8 cellular contexts compared by ENCODE assay signal in the genomic region with DNA sequence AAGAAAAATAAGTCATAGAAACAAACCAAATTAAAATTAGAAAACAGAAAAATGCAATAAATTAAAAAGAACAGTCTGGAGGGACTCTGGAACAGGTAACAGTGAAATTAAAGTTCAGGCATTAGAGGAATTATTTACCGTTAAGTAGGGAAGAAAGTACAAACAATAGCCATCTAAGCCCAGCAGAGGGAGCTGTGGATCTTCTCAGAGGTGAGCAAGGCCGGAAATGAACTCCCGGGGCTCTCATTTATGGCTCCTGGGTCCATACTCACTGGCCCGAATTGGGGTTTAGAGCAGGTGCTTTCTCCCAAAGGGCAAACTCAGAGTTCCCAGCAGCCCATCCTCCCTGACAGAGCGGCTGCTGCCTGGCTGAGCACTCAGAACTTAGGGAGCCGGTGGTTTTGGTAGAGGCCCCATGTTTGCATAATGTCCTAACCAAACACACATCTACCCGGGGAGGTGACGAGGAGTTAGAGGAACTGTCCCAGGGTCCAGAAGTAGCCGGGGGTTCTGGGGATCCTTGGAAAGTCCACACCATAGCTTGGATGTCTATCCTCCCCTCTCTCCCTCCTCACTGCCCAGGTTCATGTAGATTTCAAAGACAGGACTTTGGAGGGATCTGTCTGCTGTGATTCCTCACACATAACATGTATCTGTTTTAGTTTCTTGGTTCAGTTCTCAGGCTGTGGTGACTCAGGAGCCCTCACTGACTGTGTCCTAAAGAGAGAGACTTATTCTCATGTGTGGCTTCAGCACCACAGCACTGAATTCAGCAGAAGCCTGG.
DNase-seq lines count a peak whose midpoint lies in the region; ATAC-seq, FAIRE-seq and TF ChIP-seq lines count a peak whose summit lies in the region.

No MANE protein-coding gene starts in this region.

- no peak overlapping the region for H3K27ac Mint-ChIP-seq in activated naive CD4-positive, alpha-beta T cell treated with anti-CD3 and anti-CD28 coated beads, Interleukin-2, amount 10 ng/mL, durations not matched to agents 7 days and 5 days

- DNase-seq in COLO668 (lab: John Stamatoyannopoulos, UW; ENCODE audit: unreplicated experiment) (peak; percentile 80), MG63 (peak; percentile 54), SK-MEL-5 (ENCODE audit: low read depth, low spot score) (peak; percentile 85), right atrium auricular region (ENCODE audit: low spot score) (peak; percentile 66), small intestine (peak; percentile 75), coronary artery (ENCODE audit: low spot score) (no peak)
- DNase-seq in activated naive CD4-positive, alpha-beta T cell treated with anti-CD3 and anti-CD28 coated beads, Interleukin-2, amount 10 ng/mL, durations not matched to agents 7 days and 5 days: peak; percentile 80

- TF ChIP-seq CTCF in right atrium auricular region (IDR thresholded peaks at IDR 0.05) (peak; percentile 34 to 63), coronary artery (IDR thresholded peaks at IDR 0.05) (no peak)

- H3K36me3 ChIP-seq in MG63: no peaks in the 10 kb centered on the region
- no peaks in the 10 kb centered on the region for H3K36me3 ChIP-seq in right atrium auricular region
- H3K36me3 ChIP-seq in small intestine (ENCODE audit: control insufficient read depth in 2 of 2, insufficient read depth in 2 of 2, low read length in 2 of 2): no peaks in the 10 kb centered on the region

- H3K27me3 ChIP-seq in MG63 (no peaks in the 10 kb centered on the region), right atrium auricular region (no peaks in the 10 kb centered on the region), small intestine (ENCODE audit: control insufficient read depth in 2 of 2, insufficient read depth in 2 of 2, low read length in 2 of 2) (no peaks in the 10 kb centered on the region)

- CTCF ChIA-PET in activated naive CD4-positive, alpha-beta T cell treated with anti-CD3 and anti-CD28 coated beads, Interleukin-2, amount 10 ng/mL, durations not matched to agents 7 days and 5 days (lab: Charles Lee): interaction anchor here (0.6 to 2.7 kb wide), 5 partner anchors 10 to 49 kb away, joined by 3 to 13 read pairs (median 3); no protein-coding TSS in a partner anchor

- H3K36me3 Mint-ChIP-seq in activated naive CD4-positive, alpha-beta T cell treated with anti-CD3 and anti-CD28 coated beads, Interleukin-2, amount 10 ng/mL, durations not matched to agents 7 days and 5 days: no peaks in the 10 kb centered on the region

- H3K4me3 ChIP-seq in MG63: no peak overlapping the region
- H3K4me3 ChIP-seq in right atrium auricular region: no peak overlapping the region
- H3K4me3 ChIP-seq in small intestine (ENCODE audit: low read depth in 1 of 2, low read length in 2 of 2): peak overlapping the region in 1 of 2 donors; percentile 2
- no peak overlapping the region for H3K4me3 ChIP-seq in coronary artery

- in situ Hi-C loops in SK-MEL-5 (cut with HindIII; ENCODE audit: low pct_unique_long_range_greater_than_20kb, low sequenced_read_pairs): no loop called here

- peaks cover 30% of the 10 kb centered on the region for H3K27me3 Mint-ChIP-seq in activated naive CD4-positive, alpha-beta T cell treated with anti-CD3 and anti-CD28 coated beads, Interleukin-2, amount 10 ng/mL, durations not matched to agents 7 days and 5 days

- FAIRE-seq in small intestine (lab: Jason Lieb, UNC): no peak

- no peaks in the 10 kb centered on the region for H3K4me1 ChIP-seq in right atrium auricular region
- no peaks in the 10 kb centered on the region for H3K4me1 ChIP-seq in small intestine (ENCODE audit: control insufficient read depth in 2 of 2, insufficient read depth in 1 of 2, low read depth in 1 of 2, low read length in 1 of 2)

- H3K4me3 Mint-ChIP-seq in activated naive CD4-positive, alpha-beta T cell treated with anti-CD3 and anti-CD28 coated beads, Interleukin-2, amount 10 ng/mL, durations not matched to agents 7 days and 5 days: no peak overlapping the region

- peaks cover 6% of the 10 kb centered on the region for H3K4me1 Mint-ChIP-seq in activated naive CD4-positive, alpha-beta T cell treated with anti-CD3 and anti-CD28 coated beads, Interleukin-2, amount 10 ng/mL, durations not matched to agents 7 days and 5 days

- no peaks in the 10 kb centered on the region for H3K9me3 Mint-ChIP-seq in activated naive CD4-positive, alpha-beta T cell treated with anti-CD3 and anti-CD28 coated beads, Interleukin-2, amount 10 ng/mL, durations not matched to agents 7 days and 5 days

- H3K9me3 ChIP-seq in MG63 (no peaks in the 10 kb centered on the region; the same call in 1 of the 2 replicates), right atrium auricular region (no peaks in the 10 kb centered on the region), small intestine (ENCODE audit: control insufficient read depth, low read depth) (no peaks in the 10 kb centered on the region)

- H3K27ac ChIP-seq in right atrium auricular region (no peak overlapping the region), small intestine (ENCODE audit: low read depth in 1 of 2, low read length in 1 of 2) (peak overlapping the region in 1 of 2 donors; percentile 66), coronary artery (no peak overlapping the region)

- peak; percentile 74 for ATAC-seq in GM21367 (IDR thresholded peaks at IDR 0.05; ENCODE audit: unreplicated experiment)

- 22 to 33% (median 22%) methylated on average over 9 of the region's 9 CpGs for WGBS in small intestine, 3 donors
